10 cellular contexts compared by ENCODE assay signal in the genomic region with DNA sequence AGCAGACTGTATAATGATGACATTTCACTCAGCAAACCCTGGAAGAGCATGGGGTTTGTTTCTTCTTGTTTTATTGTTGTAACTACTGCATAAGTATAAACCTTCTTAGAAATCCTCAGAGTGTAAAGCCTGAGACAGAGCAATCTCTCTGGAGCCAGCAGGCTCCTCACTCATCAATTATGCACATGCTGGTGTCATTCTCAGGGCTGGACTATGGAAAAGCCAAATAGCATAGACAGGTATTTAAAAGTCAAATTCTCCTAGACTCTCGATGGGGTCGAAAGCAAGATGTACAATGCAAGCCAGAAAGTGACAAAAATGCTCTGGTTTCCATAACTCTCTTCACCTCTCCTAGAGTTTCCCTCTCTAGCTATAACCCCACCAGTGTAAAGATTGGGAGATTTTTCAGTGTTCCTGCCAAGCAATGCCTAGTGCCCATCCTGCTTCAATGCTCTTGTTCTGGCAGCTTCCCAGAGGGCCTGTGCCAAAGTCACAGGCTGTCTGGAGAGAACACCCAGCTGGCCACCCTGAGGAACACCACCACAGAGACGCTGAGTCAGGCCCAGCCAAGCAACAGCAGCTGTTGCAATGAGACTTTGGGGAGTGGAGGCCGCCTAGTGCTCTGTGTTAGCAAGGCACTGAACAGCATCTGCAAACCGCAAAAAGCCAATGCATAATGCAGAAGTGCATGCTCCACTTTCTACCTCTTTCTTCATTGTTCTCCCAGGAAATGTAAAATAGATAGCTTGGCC.
DNase-seq lines count a peak whose midpoint lies in the region; ATAC-seq and TF ChIP-seq lines count a peak whose summit lies in the region.
"Had no signal": no experiment of that assay in that cellular context is flagged by ENCODE, and none has a peak within 500 bp of the region (broad histone marks: within the 10 kb centered on the region; RNA-seq: fewer than 3 reads in every experiment).

No MANE protein-coding gene starts in this region.

- H3K4me3 Mint-ChIP-seq in Caco-2 (ENCODE audit: unreplicated experiment) (no peak overlapping the region), WTC11 (no peak overlapping the region)
- H3K4me3 Mint-ChIP-seq in CD4-positive, alpha-beta memory T cell, result no peak overlapping the region
- H3K4me3 Mint-ChIP-seq: CD8-positive, alpha-beta memory T cell had no signal

- peaks cover 20% of the 10 kb centered on the region for H3K27me3 Mint-ChIP-seq in Caco-2 (ENCODE audit: insufficient read depth, unreplicated experiment)
- H3K27me3 Mint-ChIP-seq in WTC11 (ENCODE audit: low read depth), result peaks cover 3% of the 10 kb centered on the region; the same call in 1 of the 2 replicates
- H3K27me3 Mint-ChIP-seq in CD4-positive, alpha-beta memory T cell, result peaks cover 0 to 2% of the 10 kb centered on the region in 2 donors

- no TSS peak for BruUV-seq in Caco-2 (replicated peaks; lab: Mats Ljungman, UMichigan)

- intact Hi-C loops in Caco-2 (cut with micrococcal nuclease; ENCODE audit: unreplicated experiment), result loop anchor here (2.0 kb wide), 1 partner anchor 71 kb away; no protein-coding TSS in a partner anchor
- intact Hi-C loops in CD4-positive, alpha-beta memory T cell (cut with micrococcal nuclease), result no loop called here

- no peaks in the 10 kb centered on the region for H3K36me3 Mint-ChIP-seq in Caco-2 (ENCODE audit: insufficient read depth, unreplicated experiment)
- H3K36me3 Mint-ChIP-seq in WTC11, result no peaks in the 10 kb centered on the region
- no peaks in the 10 kb centered on the region for H3K36me3 Mint-ChIP-seq in CD4-positive, alpha-beta memory T cell
- H3K36me3 Mint-ChIP-seq: CD8-positive, alpha-beta memory T cell had no signal

- POLR2A ChIA-PET in Caco-2 (lab: Charles Lee), result no interaction called here
- POLR2A ChIA-PET in WTC11 (lab: Charles Lee), result interaction anchor here (0.6 kb wide), 1 partner anchor 29 kb away, joined by 3 read pairs; no protein-coding TSS in a partner anchor
- POLR2A ChIA-PET in CD4-positive, alpha-beta memory T cell (lab: Charles Lee; ENCODE audit: partially characterized antibody), result no interaction called here

- no peak overlapping the region for H3K27ac ChIP-seq in CD4-positive, alpha-beta memory T cell (ENCODE audit: low read depth, low read length)
- H3K27ac ChIP-seq: parathyroid adenoma had no signal

- CTCF ChIA-PET in Caco-2 (lab: Charles Lee) (no interaction called here), WTC11 (lab: Charles Lee) (interaction anchor here (0.6 to 2.2 kb wide), 6 partner anchors 25 to 378 kb away, joined by 3 to 6 read pairs (median 4); no protein-coding TSS in a partner anchor)
- CTCF ChIA-PET in CD4-positive, alpha-beta memory T cell (lab: Charles Lee; ENCODE audit: partially characterized antibody), result no interaction called here

- no peaks in the 10 kb centered on the region for H3K4me1 Mint-ChIP-seq in Caco-2 (ENCODE audit: low read depth, unreplicated experiment)
- H3K4me1 Mint-ChIP-seq in WTC11, result peaks cover 49% of the 10 kb centered on the region
- H3K4me1 Mint-ChIP-seq in CD4-positive, alpha-beta memory T cell, result no peaks in the 10 kb centered on the region

- ATAC-seq in WTC11, result peak; percentile 80
- ATAC-seq in HG03108 (IDR thresholded peaks at IDR 0.05; ENCODE audit: unreplicated experiment), result no peak

- TF ChIP-seq CTCF in Caco-2 (IDR thresholded peaks at IDR 0.05; ENCODE audit: insufficient read depth in 1 of 2, low read depth in 1 of 2, low read length in 1 of 2, severe bottlenecking in 1 of 2, unreplicated experiment in 1 of 2) (no peak), WTC11 (IDR thresholded peaks at IDR 0.05) (no peak)

- no peaks in the 10 kb centered on the region; the same call in 1 of the 2 replicates for H3K27me3 ChIP-seq in Caco-2 (replicated peaks; ENCODE audit: control insufficient read depth, insufficient read depth, low read length)
- H3K27me3 ChIP-seq in CD4-positive, alpha-beta memory T cell (ENCODE audit: insufficient read depth, low read length), result no peaks in the 10 kb centered on the region

- H3K27ac Mint-ChIP-seq in Caco-2 (ENCODE audit: unreplicated experiment) (no peak overlapping the region), WTC11 (no peak overlapping the region)
- no peak overlapping the region for H3K27ac Mint-ChIP-seq in CD4-positive, alpha-beta memory T cell
- H3K27ac Mint-ChIP-seq: CD8-positive, alpha-beta memory T cell had no signal

- H3K4me3 ChIP-seq in Caco-2 (ENCODE audit: low read depth, low read length), result no peak overlapping the region
- no peak overlapping the region for H3K4me3 ChIP-seq in CD4-positive, alpha-beta memory T cell (ENCODE audit: low read length in 2 of 2)

- H3K36me3 ChIP-seq in Caco-2 (ENCODE audit: control insufficient read depth, insufficient read depth, low read length), result no peaks in the 10 kb centered on the region
- no peaks in the 10 kb centered on the region for H3K36me3 ChIP-seq in CD4-positive, alpha-beta memory T cell (ENCODE audit: insufficient read depth, low read length)

- peaks cover 6% of the 10 kb centered on the region for H3K9me3 Mint-ChIP-seq in Caco-2 (ENCODE audit: unreplicated experiment)
- no peaks in the 10 kb centered on the region for H3K9me3 Mint-ChIP-seq in WTC11
- peaks cover 0 to 10% (median 1%) of the 10 kb centered on the region in 8 donors for H3K9me3 Mint-ChIP-seq in CD4-positive, alpha-beta memory T cell

- H3K9me3 ChIP-seq in Caco-2, result no peaks in the 10 kb centered on the region; the same call in 1 of the 2 replicates
- H3K9me3 ChIP-seq in CD4-positive, alpha-beta memory T cell (ENCODE audit: control insufficient read depth in 1 of 2, low read length in 2 of 2), result no peaks in the 10 kb centered on the region

- DNase-seq in Caco-2 (peak; percentile 25 to 49), NCI-H1436 (lab: John Stamatoyannopoulos, UW) (peak; percentile 44), WTC11 (ENCODE audit: low spot score) (no peak), islet precursor cell (peak; percentile 74)
- no peak for DNase-seq in activated naive CD4-positive, alpha-beta T cell treated with anti-CD3 and anti-CD28 coated beads, Interleukin-2, amount 50 U/mL, for 16 hours
- DNase-seq in activated CD4-positive, alpha-beta T cell treated with anti-CD3 and anti-CD28 coated beads, Interleukin-2, amount 50 U/mL, for 4 hours, result no peak
- no peak for DNase-seq in CD4-positive, alpha-beta memory T cell
- DNase-seq: CD8-positive, alpha-beta memory T cell had no signal

- H3K4me1 ChIP-seq in Caco-2, result no peaks in the 10 kb centered on the region
- no peaks in the 10 kb centered on the region for H3K4me1 ChIP-seq in CD4-positive, alpha-beta memory T cell (ENCODE audit: insufficient read depth, low read length)
- H3K4me1 ChIP-seq: parathyroid adenoma had no signal

TF ChIP-seq in WTC11, 78 proteins besides CTCF, POLR2A, EP300 and RAD21:
- no peak for TF ChIP-seq RORB (CRISPR knock-in tag; IDR thresholded peaks at IDR 0.05)
- TF ChIP-seq SOX15 (CRISPR knock-in tag; IDR thresholded peaks at IDR 0.05), result no peak
- no peak for TF ChIP-seq ZNF317 (CRISPR knock-in tag; IDR thresholded peaks at IDR 0.05; ENCODE audit: borderline replicate concordance, low read depth)
- TF ChIP-seq ZBTB43 (CRISPR knock-in tag; IDR thresholded peaks at IDR 0.05), result no peak
- no peak for TF ChIP-seq JUN (CRISPR knock-in tag; IDR thresholded peaks at IDR 0.05)
- TF ChIP-seq ELF4 (CRISPR knock-in tag; IDR thresholded peaks at IDR 0.05; ENCODE audit: low read depth), result no peak
- TF ChIP-seq NR1H2 (CRISPR knock-in tag; IDR thresholded peaks at IDR 0.05), result no peak

Comparison
In these comparisons a context has a peak if more than half of its experiments do, and no peak if none do; other contexts are left out.
1. DNase-seq: peak in Caco-2 (2 of 2), NCI-H1436 (single experiment) and islet precursor cell (single experiment); none in WTC11 (single experiment), activated naive CD4-positive, alpha-beta T cell treated with anti-CD3 and anti-CD28 coated beads, Interleukin-2, amount 50 U/mL, for 16 hours (single experiment), activated CD4-positive, alpha-beta T cell treated with anti-CD3 and anti-CD28 coated beads, Interleukin-2, amount 50 U/mL, for 4 hours (0 of 2) and CD4-positive, alpha-beta memory T cell (0 of 5).